ENCODE assay signal across 24 cellular contexts in genomic region chr1:151171190-151171589, GRCh38. TPM values are rescaled to one million over a fixed set of nuclear protein-coding genes. Genes with fewer than 3 reads are reported as not detected.
"Had no signal": no experiment of that assay in that cellular context is flagged by ENCODE, and none has a peak within 500 bp of the region (broad histone marks: within the 10 kb centered on the region; RNA-seq: fewer than 3 reads in every experiment).

No MANE protein-coding gene starts in this region.

- H3K9me3 Mint-ChIP-seq: immature natural killer cell; naive thymus-derived CD8-positive, alpha-beta T cell; stimulated activated effector memory CD8-positive, alpha-beta T cell treated with anti-CD3 and anti-CD28 coated beads, Interleukin-12 subunit alpha, Interleukin-12 subunit beta, amount 100 ng/mL, for 72 hours had no signal

- H3K4me3 Mint-ChIP-seq: immature natural killer cell; naive thymus-derived CD8-positive, alpha-beta T cell; stimulated activated effector memory CD8-positive, alpha-beta T cell treated with anti-CD3 and anti-CD28 coated beads, Interleukin-12 subunit alpha, Interleukin-12 subunit beta, amount 100 ng/mL, for 72 hours had no signal

- H3K36me3 ChIP-seq: breast epithelium had no signal

- ATAC-seq: naive thymus-derived CD8-positive, alpha-beta T cell; pancreas; right lobe of liver; stimulated activated effector memory CD8-positive, alpha-beta T cell treated with anti-CD3 and anti-CD28 coated beads, Interleukin-12 subunit alpha, Interleukin-12 subunit beta, amount 100 ng/mL, for 72 hours had no signal

- H3K9me3 ChIP-seq: ascending aorta, breast epithelium, esophagus muscularis mucosa, left ventricle myocardium inferior, neutrophil, pancreas, right lobe of liver, thyroid gland had no signal

- H3K4me3 ChIP-seq: ascending aorta, breast epithelium, esophagus muscularis mucosa, left ventricle myocardium inferior, pancreas, right lobe of liver, smooth muscle cell, thyroid gland had no signal

- H3K27me3 Mint-ChIP-seq: naive thymus-derived CD8-positive, alpha-beta T cell had no signal

- H3K27me3 ChIP-seq: ascending aorta, breast epithelium, esophagus muscularis mucosa, neutrophil, pancreas, right lobe of liver, thyroid gland had no signal

- DNase-seq: activated CD4-positive, alpha-beta T cell treated with anti-CD3 and anti-CD28 coated beads for 1 hour; activated CD8-positive, alpha-beta memory T cell treated with anti-CD3 and anti-CD28 coated beads for 24 hours; activated CD8-positive, alpha-beta memory T cell treated with anti-CD3 and anti-CD28 coated beads, Interleukin-2, amount 50 U/mL, for 48 hours; activated naive CD4-positive, alpha-beta T cell; cerebellar nuclear complex; cortex of kidney; immature natural killer cell; kidney glomerular epithelial cell; left ventricle myocardium inferior; mesenchymal stem cell; naive thymus-derived CD8-positive, alpha-beta T cell; pancreas; right lobe of liver; stimulated activated CD4-positive, alpha-beta T cell treated with anti-CD3 and anti-CD28 coated beads, Interleukin-4, amount 100 ng/mL, for 24 hours; T-helper 1 cell; thyroid gland had no signal

- H3K27ac ChIP-seq: ascending aorta, breast epithelium, esophagus muscularis mucosa, left ventricle myocardium inferior, pancreas, right lobe of liver, thyroid gland, VCaP had no signal

RNA-seq across cellular contexts. Expression of gene TMOD4, which starts 4.6 kb away (rescaled TPM):
- total RNA-seq: ascending aorta, left ventricle myocardium inferior, right lobe of liver, smooth muscle cell, subcutaneous adipose tissue, thyroid gland had no signal
- polyA plus RNA-seq: pancreas had no signal

RNA-seq across cellular contexts. Expression of gene TNFAIP8L2, which starts 14.7 kb away (rescaled TPM):
- total RNA-seq: ascending aorta, smooth muscle cell had no signal
